12 cellular contexts compared by ENCODE assay signal in genomic region chr1:39886757-39887231, GRCh38. TPM values are rescaled to one million over a fixed set of nuclear protein-coding genes. Genes with fewer than 3 reads are reported as not detected.
DNase-seq lines count a peak whose midpoint lies in the region; ATAC-seq, FAIRE-seq and TF ChIP-seq lines count a peak whose summit lies in the region.
"Had no signal": no experiment of that assay in that cellular context is flagged by ENCODE, and none has a peak within 500 bp of the region (broad histone marks: within the 10 kb centered on the region; RNA-seq: fewer than 3 reads in every experiment).

No MANE protein-coding gene starts in this region.

- no peak overlapping the region for H3K9ac ChIP-seq in GM12878 (ENCODE audit: control insufficient read depth, insufficient read depth, low read length)

- H4K20me1 ChIP-seq in GM12878 (ENCODE audit: control insufficient read depth, insufficient read depth), result no peaks in the 10 kb centered on the region
- peaks cover 9% of the 10 kb centered on the region for H4K20me1 ChIP-seq in osteoblast (ENCODE audit: insufficient read depth, low read length)

- TF ChIP-seq EP300 in GM12878 (IDR thresholded peaks at IDR 0.05; ENCODE audit: borderline replicate concordance in 1 of 2, control insufficient read depth in 1 of 2, low read depth in 2 of 2, low read length in 2 of 2), result no peak

- no TSS peak for BruUV-seq in GM12878 (replicated peaks; lab: Mats Ljungman, UMichigan)

- no peak for ATAC-seq in GM12878
- ATAC-seq in GM19328 (IDR thresholded peaks at IDR 0.05; ENCODE audit: unreplicated experiment), result no peak
- ATAC-seq: naive thymus-derived CD4-positive, alpha-beta T cell had no signal

- H2AFZ ChIP-seq in GM12878 (ENCODE audit: control insufficient read depth, low read depth, low read length) (no peak overlapping the region), osteoblast (ENCODE audit: low read length) (no peak overlapping the region)

- H3K4me1 ChIP-seq in GM12878 (ENCODE audit: control insufficient read depth, insufficient read depth, low read length), result 0 out of 2 replicates have a peak, but pooled peaks cover 3% of the 10 kb centered on the region
- H3K4me1 ChIP-seq in osteoblast (ENCODE audit: insufficient read depth, low read length), result peaks cover 12% of the 10 kb centered on the region

- DNase-seq in NCI-H1436 (lab: John Stamatoyannopoulos, UW), result peak; percentile 43
- no peak for DNase-seq in NCI-H1436 treated with DMSO at 0.1 percent for 48 hours (lab: John Stamatoyannopoulos, UW)
- peak; percentile 99 for DNase-seq in NCI-H2107 (lab: John Stamatoyannopoulos, UW)
- DNase-seq in GM12878 (ENCODE audit: low read depth, low spot score), result no peak
- DNase-seq in osteoblast (ENCODE audit: insufficient read length, low spot score, missing footprints), result peak; percentile 54
- no peak for DNase-seq in NCI-H345 (lab: John Stamatoyannopoulos, UW)
- no peak for DNase-seq in stimulated activated CD4-positive, alpha-beta T cell treated with anti-CD3 and anti-CD28 coated beads, Interleukin-2, amount 100 ng/mL, for 48 hours
- DNase-seq: naive thymus-derived CD4-positive, alpha-beta T cell; tibial artery had no signal

- POLR2A ChIA-PET in GM12878 (lab: Charles Lee), result interaction anchor here (1.0 kb wide), 1 partner anchor 43 kb away, joined by 3 read pairs; no protein-coding TSS in a partner anchor

- 21% methylated on average over 2 of the region's 2 CpGs for WGBS in GM12878 (ENCODE audit: insufficient coverage, insufficient replicate concordance, low lambda C conversion rate, missing lambda C conversion rate)

- H3K79me2 ChIP-seq in GM12878 (ENCODE audit: control insufficient read depth, insufficient read depth, low read length) (peaks cover 16% of the 10 kb centered on the region), osteoblast (ENCODE audit: insufficient read depth, low read length) (peaks cover 16% of the 10 kb centered on the region)

- H3K27ac ChIP-seq in GM12878 (ENCODE audit: control insufficient read depth, insufficient read depth) (no peak overlapping the region), osteoblast (ENCODE audit: low read depth, low read length) (no peak overlapping the region)
- H3K27ac ChIP-seq: coronary artery, tibial artery had no signal

- TF ChIP-seq CTCF in GM12878 (IDR thresholded peaks at IDR 0.05 in 2 of 3, conservative IDR thresholded peaks at IDR 0.05 in 1 of 3; ENCODE audit: control insufficient read depth in 2 of 3, extremely low read depth in 1 of 3, insufficient read depth in 1 of 3, low read depth in 3 of 3, low read length in 3 of 3) (no peak), osteoblast (IDR thresholded peaks at IDR 0.05; ENCODE audit: extremely low read depth, low read depth, low read length) (no peak)

- RAD21 ChIA-PET in GM12878 (lab: Charles Lee; ENCODE audit: unreplicated experiment), result interaction anchor here (1.0 kb wide), 1 partner anchor 145 kb away, joined by 3 read pairs; no protein-coding TSS in a partner anchor

- intact Hi-C loops in GM12878 (cut with micrococcal nuclease; ENCODE audit: unreplicated experiment), result no loop called here

- SMC1A ChIA-PET in GM12878 (lab: Charles Lee; ENCODE audit: uncharacterized antibody, unreplicated experiment), result interaction anchor here (1.0 to 1.3 kb wide), 2 partner anchors 13 to 145 kb away, joined by 3 to 4 read pairs; no protein-coding TSS in a partner anchor

- no peak for TF ChIP-seq POLR2A in GM12878 (IDR thresholded peaks at IDR 0.05; ENCODE audit: low read depth, low read length)

- H3K4me2 ChIP-seq in GM12878 (ENCODE audit: control insufficient read depth, insufficient read depth), result no peak overlapping the region
- H3K4me2 ChIP-seq in osteoblast (ENCODE audit: insufficient read depth, low read length), result no peak overlapping the region

- no peak for FAIRE-seq in GM12878 (lab: Jason Lieb, UNC)

- in situ Hi-C loops in GM12878 (cut with MboI), result no loop called here

- CTCF ChIA-PET in GM12878 (lab: Yijun Ruan, JAX), result interaction anchor here (1.0 to 1.5 kb wide), 2 partner anchors 10 to 15 kb away, joined by 3 to 4 read pairs; partner anchors contain the start of gene MYCL

- H3K27me3 ChIP-seq in GM12878 (replicated peaks in 1 of 2; ENCODE audit: control insufficient read depth in 2 of 2, insufficient read depth in 2 of 2, low read length in 1 of 2) (no peaks in the 10 kb centered on the region), osteoblast (ENCODE audit: insufficient read depth, low read length) (no peaks in the 10 kb centered on the region)
- H3K27me3 ChIP-seq: tibial artery had no signal

- no peaks in the 10 kb centered on the region for H3K9me3 ChIP-seq in GM12878 (replicated peaks; ENCODE audit: control insufficient read depth, insufficient read depth, low read length)
- H3K9me3 ChIP-seq in osteoblast (ENCODE audit: low read depth, low read length), result no peaks in the 10 kb centered on the region
- H3K9me3 ChIP-seq: tibial artery had no signal

- TF ChIP-seq RAD21 in GM12878 (IDR thresholded peaks at IDR 0.05; ENCODE audit: insufficient read depth, low read depth, low read length), result no peak

- H3K4me3 ChIP-seq in GM12878 (no peak overlapping the region), osteoblast (ENCODE audit: insufficient read depth, low read length) (no peak overlapping the region)
- H3K4me3 ChIP-seq: coronary artery, tibial artery had no signal

- H3K36me3 ChIP-seq in GM12878 (ENCODE audit: control insufficient read depth in 2 of 2, insufficient read depth in 2 of 2, low read length in 1 of 2), result no peaks in the 10 kb centered on the region
- no peaks in the 10 kb centered on the region for H3K36me3 ChIP-seq in osteoblast (ENCODE audit: insufficient read depth, low read length)
- H3K36me3 ChIP-seq: tibial artery had no signal

TF ChIP-seq in GM12878, 131 proteins besides CTCF, POLR2A, EP300 and RAD21 (continues in another document):
- TF ChIP-seq SMAD1 (IDR thresholded peaks at IDR 0.05; ENCODE audit: low read depth, partially characterized antibody) (no peak), ESRRA (IDR thresholded peaks at IDR 0.05; ENCODE audit: low read length) (no peak), ZBTB11 (CRISPR knock-in tag; IDR thresholded peaks at IDR 0.05) (no peak)

RNA-seq across cellular contexts. Expression of gene TRIT1, which starts 3.5 kb away (rescaled TPM):
- total RNA-seq in GM12878 (2013; cell fraction: nucleolus; rRNA removed), result 80.4 and 83.6 TPM in 2 replicates
- 29.0 and 33.4 TPM in 2 replicates for total RNA-seq in GM12878 (2014; rRNA removed)
- 27.9 and 32.2 TPM in 2 replicates for total RNA-seq in GM12878 (2014; rRNA removed; fragmentation: Illumina TruSeq; extraction: Trizol)
- 20.5 and 22.8 TPM in 2 replicates for total RNA-seq in GM12878 (2021)
- 16.0 TPM for polyA plus RNA-seq in GM12878 (2011; ENCODE audit: low read depth)
- 35.8 and 52.4 TPM in 2 replicates for polyA plus RNA-seq in GM12878 (2011; rRNA removed)
- 16.4 and 16.9 TPM in 2 replicates for polyA plus RNA-seq in GM12878 (2011; cell fraction: cytosol; rRNA removed)
- polyA plus RNA-seq in GM12878 (2011; cell fraction: nucleus; rRNA removed), result 32.5 and 41.6 TPM in 2 replicates
- 19.0 and 19.4 TPM in 2 replicates for polyA plus RNA-seq in GM12878 (2012)
- polyA plus RNA-seq in GM12878 (2014; fragmentation: Illumina TruSeq; extraction: Trizol), result 27.5 and 34.4 TPM in 2 replicates
- polyA plus RNA-seq in GM12878 (2014; fragmentation: Nextera tagmentation; extraction: Ambion mirVana), result 10 to 100 TPM; 13.2 to 17.1 TPM
- polyA plus RNA-seq in GM12878 (2014; rRNA removed), result 24.5 and 26.4 TPM in 2 replicates
- 10 to 100 TPM; 24.8 to 25.5 TPM for polyA plus RNA-seq in GM12878 (2016; fragmentation: Nextera tagmentation; extraction: Ambion mirVana)
- polyA minus RNA-seq in GM12878 (2011; rRNA and poly(A)+ RNA removed), result 20.5 and 22.1 TPM in 2 replicates
- 11.1 and 11.6 TPM in 2 replicates for polyA minus RNA-seq in GM12878 (2011; cell fraction: cytosol; rRNA and poly(A)+ RNA removed)
- 22.7 and 29.0 TPM in 2 replicates for polyA minus RNA-seq in GM12878 (2011; cell fraction: nucleus; rRNA and poly(A)+ RNA removed)
- 25.3 and 29.3 TPM in 2 replicates for total RNA-seq in osteoblast

RNA-seq across cellular contexts. Expression of gene MYCL, which starts 14.9 kb away (rescaled TPM):
- total RNA-seq in GM12878 (2013; cell fraction: nucleolus; rRNA removed), result 1.6 and 2.2 TPM in 2 replicates
- total RNA-seq in GM12878 (2014; rRNA removed) (0.79 and 0.98 TPM in 2 replicates), GM12878 (2014; rRNA removed; fragmentation: Illumina TruSeq; extraction: Trizol) (0.46 and 0.49 TPM in 2 replicates), GM12878 (2021) (1.4 and 1.7 TPM in 2 replicates), osteoblast (0.72 and 0.88 TPM in 2 replicates)
- polyA plus RNA-seq in GM12878 (2011; ENCODE audit: low read depth), result 0.72 TPM
- polyA plus RNA-seq in GM12878 (2011; rRNA removed) (0.22 and 0.37 TPM in 2 replicates), GM12878 (2014; fragmentation: Illumina TruSeq; extraction: Trizol) (0.67 and 0.75 TPM in 2 replicates), GM12878 (2014; fragmentation: Nextera tagmentation; extraction: Ambion mirVana) (under 1 TPM; 0.11 to 0.26 TPM), GM12878 (2014; rRNA removed) (0.24 and 0.77 TPM in 2 replicates), GM12878 (2016; fragmentation: Nextera tagmentation; extraction: Ambion mirVana) (under 1 TPM in 1 of 2 experiments, not detected in 1; 0.40 TPM)
- polyA plus RNA-seq in GM12878 (2011; cell fraction: cytosol; rRNA removed), result 0.19 and 0.25 TPM in 2 replicates
- 0.13 and 0.23 TPM in 2 replicates for polyA plus RNA-seq in GM12878 (2011; cell fraction: nucleus; rRNA removed)
- 0.72 and 1.2 TPM in 2 replicates for polyA plus RNA-seq in GM12878 (2012)
- 0.05 and 0.44 TPM in 2 replicates for polyA minus RNA-seq in GM12878 (2011; rRNA and poly(A)+ RNA removed)
- polyA minus RNA-seq in GM12878 (2011; cell fraction: cytosol; rRNA and poly(A)+ RNA removed), result not detected in 2 replicates
- polyA minus RNA-seq in GM12878 (2011; cell fraction: nucleus; rRNA and poly(A)+ RNA removed), result 0.67 and 0.73 TPM in 2 replicates
- total RNA-seq: fibroblast of villous mesenchyme had no signal

Comparison
In these comparisons a context has a peak if more than half of its experiments do, and no peak if none do; other contexts are left out.
1. DNase-seq: peak in NCI-H1436 (single experiment), NCI-H2107 (single experiment) and osteoblast (single experiment); none in NCI-H1436 treated with DMSO at 0.1 percent for 48 hours (single experiment), GM12878 (single experiment), NCI-H345 (single experiment) and stimulated activated CD4-positive, alpha-beta T cell treated with anti-CD3 and anti-CD28 coated beads, Interleukin-2, amount 100 ng/mL, for 48 hours (0 of 2).